Comparison of ENCODE assay signal across 1 cellular context in the genomic region with DNA sequence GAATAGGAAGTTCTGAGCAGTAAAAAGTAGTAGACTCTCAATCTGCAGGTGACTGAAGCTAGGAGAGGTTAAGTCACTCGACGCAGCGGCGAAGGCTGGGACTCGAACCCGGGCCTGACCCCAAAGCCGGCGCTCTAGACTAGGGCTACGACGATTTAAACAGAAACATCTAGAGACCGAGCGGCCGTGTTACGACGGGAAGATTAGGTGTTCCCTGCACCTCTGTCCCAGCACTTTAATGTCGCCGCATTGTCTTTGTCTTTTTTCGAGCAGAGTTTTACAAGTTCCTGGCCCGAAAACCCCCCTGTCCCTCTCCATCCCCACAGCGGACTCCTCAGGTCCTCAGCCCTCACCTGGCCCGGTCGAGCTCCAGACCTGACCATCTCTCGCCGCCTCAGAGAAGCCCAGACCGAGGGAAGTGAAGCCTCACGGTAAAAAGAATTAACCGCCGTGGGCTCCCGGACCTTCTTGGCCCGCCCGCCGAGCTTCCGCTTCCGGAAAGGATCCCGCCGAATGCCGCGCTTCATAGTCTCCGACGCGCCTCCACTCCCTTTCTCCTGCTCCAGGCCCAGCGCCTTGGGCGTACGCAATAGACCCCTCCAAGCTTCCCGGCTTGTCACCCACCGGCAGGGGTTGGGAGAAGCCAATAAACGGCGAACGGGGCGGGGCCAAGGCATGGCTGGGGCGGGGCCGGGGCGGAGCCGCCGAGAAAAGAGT.
A peak's percentile ranks its signal among the peaks of the same experiment; 100 is the strongest.
TF ChIP-seq lines count a peak whose summit lies in the region.

TSS of gene CCDC14 (minus strand) at position 439 of the 717 bp plus-strand sequence. CDS start at position 383, 56 bp downstream.

TF ChIP-seq in HepG2, 621 proteins besides CTCF, POLR2A, EP300 and RAD21 (continued from another document and continues in another):
- TF ChIP-seq ZNF101 (CRISPR knock-in tag; IDR thresholded peaks at IDR 0.05; ENCODE audit: borderline replicate concordance, low read depth) (no peak), ZNF232 (CRISPR knock-in tag; IDR thresholded peaks at IDR 0.05; ENCODE audit: borderline replicate concordance) (peak; percentile 57; the same call in 1 of the 2 replicates), THAP7 (CRISPR knock-in tag; IDR thresholded peaks at IDR 0.05) (no peak), ZNF788 (CRISPR knock-in tag; IDR thresholded peaks at IDR 0.05; ENCODE audit: borderline replicate concordance) (peak; percentile 76; the same call in 1 of the 2 replicates), RFX3 (CRISPR knock-in tag; IDR thresholded peaks at IDR 0.05) (no peak), YY1 (IDR thresholded peaks at IDR 0.05; ENCODE audit: insufficient read depth, insufficient replicate concordance, low read depth, low read length) (peak; percentile 42), FLYWCH1 (CRISPR knock-in tag; IDR thresholded peaks at IDR 0.05) (no peak), ZNF354B (CRISPR knock-in tag; IDR thresholded peaks at IDR 0.05) (no peak), ZNF740 (CRISPR knock-in tag; IDR thresholded peaks at IDR 0.05) (0 out of 2 replicates have a peak, but pooled peaks have one; percentile 55), ZNF570 (CRISPR knock-in tag; IDR thresholded peaks at IDR 0.05; ENCODE audit: borderline replicate concordance) (no peak), ZFAT (CRISPR knock-in tag; conservative IDR thresholded peaks at IDR 0.05) (no peak), RAD51 (IDR thresholded peaks at IDR 0.05; ENCODE audit: borderline replicate concordance) (no peak), LCORL (IDR thresholded peaks at IDR 0.05) (no peak), LCORL (CRISPR knock-in tag; IDR thresholded peaks at IDR 0.05) (no peak), SRF (IDR thresholded peaks at IDR 0.05; ENCODE audit: low read depth, low read length) (no peak), ZNF260 (CRISPR knock-in tag; IDR thresholded peaks at IDR 0.05; ENCODE audit: borderline replicate concordance, low read depth) (0 out of 2 replicates have a peak, but pooled peaks have one; percentile 33), HBP1 (CRISPR knock-in tag; IDR thresholded peaks at IDR 0.05; ENCODE audit: low read depth) (no peak), RFXANK (CRISPR knock-in tag; IDR thresholded peaks at IDR 0.05) (no peak), CCDC6 (CRISPR knock-in tag; IDR thresholded peaks at IDR 0.05) (peak; percentile 27; the same call in 1 of the 2 replicates), ONECUT2 (CRISPR knock-in tag; IDR thresholded peaks at IDR 0.05) (no peak), ERF (CRISPR knock-in tag; IDR thresholded peaks at IDR 0.05) (no peak), KDM5A (IDR thresholded peaks at IDR 0.05; ENCODE audit: borderline replicate concordance, low read length) (peak; percentile 38; the same call in 1 of the 2 replicates), TBL1XR1 (IDR thresholded peaks at IDR 0.05; ENCODE audit: borderline replicate concordance, low read length, partially characterized antibody) (no peak), HNF1A (IDR thresholded peaks at IDR 0.05; ENCODE audit: low read depth) (no peak), HNF1A (CRISPR knock-in tag; IDR thresholded peaks at IDR 0.05; ENCODE audit: borderline replicate concordance) (no peak; the same call in 1 of the 2 replicates), ZNF253 (CRISPR knock-in tag; IDR thresholded peaks at IDR 0.05; ENCODE audit: borderline replicate concordance) (0 out of 2 replicates have a peak, but pooled peaks have one; percentile 25), ZNF264 (CRISPR knock-in tag; IDR thresholded peaks at IDR 0.05) (0 out of 2 replicates have a peak, but pooled peaks have one; percentile 21), ZNF550 (CRISPR knock-in tag; IDR thresholded peaks at IDR 0.05; ENCODE audit: borderline replicate concordance) (no peak), IRF1 (CRISPR knock-in tag; IDR thresholded peaks at IDR 0.05; ENCODE audit: low read depth) (no peak), SP4 (CRISPR knock-in tag; IDR thresholded peaks at IDR 0.05) (peak; percentile 70), HES4 (CRISPR knock-in tag; IDR thresholded peaks at IDR 0.05; ENCODE audit: borderline replicate concordance) (peak; percentile 71; the same call in 1 of the 2 replicates), ZNF230 (CRISPR knock-in tag; IDR thresholded peaks at IDR 0.05) (no peak; the same call in 1 of the 2 replicates), ZNF589 (CRISPR knock-in tag; conservative IDR thresholded peaks at IDR 0.05) (no peak; the same call in 1 of the 2 replicates), HOXA9 (CRISPR knock-in tag; IDR thresholded peaks at IDR 0.05; ENCODE audit: borderline replicate concordance) (no peak), YEATS2 (CRISPR knock-in tag; IDR thresholded peaks at IDR 0.05; ENCODE audit: borderline replicate concordance) (peak; percentile 73), ZNF709 (CRISPR knock-in tag; IDR thresholded peaks at IDR 0.05) (peak; percentile 54)
- TF ChIP-seq, protein P1, sequence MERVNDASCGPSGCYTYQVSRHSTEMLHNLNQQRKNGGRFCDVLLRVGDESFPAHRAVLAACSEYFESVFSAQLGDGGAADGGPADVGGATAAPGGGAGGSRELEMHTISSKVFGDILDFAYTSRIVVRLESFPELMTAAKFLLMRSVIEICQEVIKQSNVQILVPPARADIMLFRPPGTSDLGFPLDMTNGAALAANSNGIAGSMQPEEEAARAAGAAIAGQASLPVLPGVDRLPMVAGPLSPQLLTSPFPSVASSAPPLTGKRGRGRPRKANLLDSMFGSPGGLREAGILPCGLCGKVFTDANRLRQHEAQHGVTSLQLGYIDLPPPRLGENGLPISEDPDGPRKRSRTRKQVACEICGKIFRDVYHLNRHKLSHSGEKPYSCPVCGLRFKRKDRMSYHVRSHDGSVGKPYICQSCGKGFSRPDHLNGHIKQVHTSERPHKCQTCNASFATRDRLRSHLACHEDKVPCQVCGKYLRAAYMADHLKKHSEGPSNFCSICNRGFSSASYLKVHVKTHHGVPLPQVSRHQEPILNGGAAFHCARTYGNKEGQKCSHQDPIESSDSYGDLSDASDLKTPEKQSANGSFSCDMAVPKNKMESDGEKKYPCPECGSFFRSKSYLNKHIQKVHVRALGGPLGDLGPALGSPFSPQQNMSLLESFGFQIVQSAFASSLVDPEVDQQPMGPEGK (CRISPR knock-in tag; IDR thresholded peaks at IDR 0.05), result peak; percentile 42; the same call in 1 of the 2 replicates
- TF ChIP-seq, protein P2, sequence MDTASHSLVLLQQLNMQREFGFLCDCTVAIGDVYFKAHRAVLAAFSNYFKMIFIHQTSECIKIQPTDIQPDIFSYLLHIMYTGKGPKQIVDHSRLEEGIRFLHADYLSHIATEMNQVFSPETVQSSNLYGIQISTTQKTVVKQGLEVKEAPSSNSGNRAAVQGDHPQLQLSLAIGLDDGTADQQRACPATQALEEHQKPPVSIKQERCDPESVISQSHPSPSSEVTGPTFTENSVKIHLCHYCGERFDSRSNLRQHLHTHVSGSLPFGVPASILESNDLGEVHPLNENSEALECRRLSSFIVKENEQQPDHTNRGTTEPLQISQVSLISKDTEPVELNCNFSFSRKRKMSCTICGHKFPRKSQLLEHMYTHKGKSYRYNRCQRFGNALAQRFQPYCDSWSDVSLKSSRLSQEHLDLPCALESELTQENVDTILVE (CRISPR knock-in tag; IDR thresholded peaks at IDR 0.05), result no peak
- TF ChIP-seq, protein P3, sequence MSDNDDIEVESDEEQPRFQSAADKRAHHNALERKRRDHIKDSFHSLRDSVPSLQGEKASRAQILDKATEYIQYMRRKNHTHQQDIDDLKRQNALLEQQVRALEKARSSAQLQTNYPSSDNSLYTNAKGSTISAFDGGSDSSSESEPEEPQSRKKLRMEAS (IDR thresholded peaks at IDR 0.05), result peak; percentile 90
- TF ChIP-seq, protein P4, sequence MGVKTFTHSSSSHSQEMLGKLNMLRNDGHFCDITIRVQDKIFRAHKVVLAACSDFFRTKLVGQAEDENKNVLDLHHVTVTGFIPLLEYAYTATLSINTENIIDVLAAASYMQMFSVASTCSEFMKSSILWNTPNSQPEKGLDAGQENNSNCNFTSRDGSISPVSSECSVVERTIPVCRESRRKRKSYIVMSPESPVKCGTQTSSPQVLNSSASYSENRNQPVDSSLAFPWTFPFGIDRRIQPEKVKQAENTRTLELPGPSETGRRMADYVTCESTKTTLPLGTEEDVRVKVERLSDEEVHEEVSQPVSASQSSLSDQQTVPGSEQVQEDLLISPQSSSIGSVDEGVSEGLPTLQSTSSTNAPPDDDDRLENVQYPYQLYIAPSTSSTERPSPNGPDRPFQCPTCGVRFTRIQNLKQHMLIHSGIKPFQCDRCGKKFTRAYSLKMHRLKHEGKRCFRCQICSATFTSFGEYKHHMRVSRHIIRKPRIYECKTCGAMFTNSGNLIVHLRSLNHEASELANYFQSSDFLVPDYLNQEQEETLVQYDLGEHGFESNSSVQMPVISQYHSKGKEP (CRISPR knock-in tag; IDR thresholded peaks at IDR 0.05), result no peak
- TF ChIP-seq, protein P5, sequence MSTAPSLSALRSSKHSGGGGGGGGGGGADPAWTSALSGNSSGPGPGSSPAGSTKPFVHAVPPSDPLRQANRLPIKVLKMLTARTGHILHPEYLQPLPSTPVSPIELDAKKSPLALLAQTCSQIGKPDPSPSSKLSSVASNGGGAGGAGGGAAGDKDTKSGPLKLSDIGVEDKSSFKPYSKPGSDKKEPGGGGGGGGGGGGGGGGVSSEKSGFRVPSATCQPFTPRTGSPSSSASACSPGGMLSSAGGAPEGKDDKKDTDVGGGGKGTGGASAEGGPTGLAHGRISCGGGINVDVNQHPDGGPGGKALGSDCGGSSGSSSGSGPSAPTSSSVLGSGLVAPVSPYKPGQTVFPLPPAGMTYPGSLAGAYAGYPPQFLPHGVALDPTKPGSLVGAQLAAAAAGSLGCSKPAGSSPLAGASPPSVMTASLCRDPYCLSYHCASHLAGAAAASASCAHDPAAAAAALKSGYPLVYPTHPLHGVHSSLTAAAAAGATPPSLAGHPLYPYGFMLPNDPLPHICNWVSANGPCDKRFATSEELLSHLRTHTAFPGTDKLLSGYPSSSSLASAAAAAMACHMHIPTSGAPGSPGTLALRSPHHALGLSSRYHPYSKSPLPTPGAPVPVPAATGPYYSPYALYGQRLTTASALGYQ (CRISPR knock-in tag; IDR thresholded peaks at IDR 0.05), result no peak
